Comparison of ENCODE assay signal across 17 cellular contexts in genomic region chr4:97819314-97819713, GRCh38.
DNase-seq lines count a peak whose midpoint lies in the region; ATAC-seq and TF ChIP-seq lines count a peak whose summit lies in the region.
"Had no signal": no experiment of that assay in that cellular context is flagged by ENCODE, and none has a peak within 500 bp of the region (broad histone marks: within the 10 kb centered on the region; RNA-seq: fewer than 3 reads in every experiment).

No MANE protein-coding gene starts in this region.

- TF ChIP-seq CTCF in mammary epithelial cell (conservative IDR thresholded peaks at IDR 0.05 in 1 of 2, IDR thresholded peaks at IDR 0.05 in 1 of 2; ENCODE audit: extremely low read depth in 1 of 2, insufficient read depth in 1 of 2, low read depth in 1 of 2, low read length in 2 of 2) (no peak), MCF 10A (IDR thresholded peaks at IDR 0.05; ENCODE audit: unreplicated experiment) (no peak), RWPE2 (IDR thresholded peaks at IDR 0.05; ENCODE audit: poor library complexity, severe bottlenecking) (no peak), foreskin keratinocyte (conservative IDR thresholded peaks at IDR 0.05) (no peak)

- H3K36me3 ChIP-seq in mammary epithelial cell (ENCODE audit: insufficient read depth, low read length) (no peaks in the 10 kb centered on the region), RWPE2 (ENCODE audit: low read depth) (no peaks in the 10 kb centered on the region), HAP-1 (replicated peaks) (no peaks in the 10 kb centered on the region)

- in situ Hi-C loops in mammary epithelial cell (cut with MboI; ENCODE audit: low sequenced_read_pairs in 2 of 2) (no loop called here), HAP-1 (cut with MboI; ENCODE audit: low sequenced_read_pairs) (no loop called here)

- POLR2A ChIA-PET in MCF 10A (lab: Yijun Ruan, JAX): no interaction called here

- ATAC-seq in RWPE2 (ENCODE audit: low read depth): peak; percentile 88
- peak; percentile 86 for ATAC-seq in foreskin keratinocyte
- no peak for ATAC-seq in HG03139 (IDR thresholded peaks at IDR 0.05; ENCODE audit: unreplicated experiment)
- ATAC-seq: A549, HCT116 had no signal

- H3K9me3 ChIP-seq in mammary epithelial cell (replicated peaks; ENCODE audit: insufficient read depth, low read length) (no peaks in the 10 kb centered on the region), RWPE2 (ENCODE audit: severe bottlenecking) (no peaks in the 10 kb centered on the region), HAP-1 (no peaks in the 10 kb centered on the region)
- H3K9me3 ChIP-seq: A549, Caco-2 had no signal

- no peak overlapping the region for H3K27ac ChIP-seq in mammary epithelial cell (ENCODE audit: insufficient read depth, low read depth, low read length)
- H3K27ac ChIP-seq in RWPE2 (ENCODE audit: poor library complexity, severe bottlenecking): no peak overlapping the region
- H3K27ac ChIP-seq in foreskin keratinocyte: no peak overlapping the region
- H3K27ac ChIP-seq: 22Rv1, A549, C4-2B, GM23248 had no signal

- DNase-seq in mammary epithelial cell: peak; percentile 1
- no peak for DNase-seq in MCF 10A (ENCODE audit: unreplicated experiment)
- DNase-seq in RWPE2 (ENCODE audit: low spot score): no peak
- peak; percentile 3 to 28 for DNase-seq in foreskin keratinocyte
- no peak for DNase-seq in HAP-1 (ENCODE audit: low spot score in 2 of 2)
- no peak for DNase-seq in SHP77 (lab: John Stamatoyannopoulos, UW)
- DNase-seq: AML-193; Caco-2; CD4-positive, alpha-beta T cell; GDM1; GM23248; HFFc6 had no signal

- 14% methylated on average over 1 of the region's 1 CpG for WGBS in mammary epithelial cell (ENCODE audit: low coverage, missing lambda C conversion rate)

- CTCF ChIA-PET in mammary epithelial cell (lab: Charles Lee; ENCODE audit: low non-redundant PET) (no interaction called here), MCF 10A (lab: Yijun Ruan, JAX) (no interaction called here)

- H3K27me3 ChIP-seq in mammary epithelial cell (ENCODE audit: insufficient read depth, low read length) (no peaks in the 10 kb centered on the region), RWPE2 (ENCODE audit: insufficient read depth, poor library complexity, severe bottlenecking) (no peaks in the 10 kb centered on the region), foreskin keratinocyte (no peaks in the 10 kb centered on the region), HAP-1 (ENCODE audit: low read depth) (no peaks in the 10 kb centered on the region)

- no peak overlapping the region for H3K27ac Mint-ChIP-seq in MCF 10A (ENCODE audit: low read depth, unreplicated experiment)
- H3K27ac Mint-ChIP-seq: CD4-positive, alpha-beta T cell; HFFc6 had no signal

- H3K27me3 Mint-ChIP-seq in MCF 10A (ENCODE audit: insufficient read depth, unreplicated experiment): no peaks in the 10 kb centered on the region
- H3K27me3 Mint-ChIP-seq: CD4-positive, alpha-beta T cell had no signal

- H3K4me3 ChIP-seq in mammary epithelial cell (replicated peaks in 1 of 3; ENCODE audit: insufficient read depth in 1 of 3, low read depth in 2 of 3, low read length in 3 of 3): no peak overlapping the region
- H3K4me3 ChIP-seq in RWPE2 (ENCODE audit: severe bottlenecking): no peak overlapping the region
- H3K4me3 ChIP-seq in HAP-1: no peak overlapping the region
- H3K4me3 ChIP-seq: A549, GM23248 had no signal

- BruUV-seq in mammary epithelial cell (replicated peaks; lab: Mats Ljungman, UMichigan) (no TSS peak), MCF 10A (replicated peaks; lab: Mats Ljungman, UMichigan) (no TSS peak)

- intact Hi-C loops in mammary epithelial cell (cut with micrococcal nuclease): no loop called here
- intact Hi-C loops in MCF 10A (cut with micrococcal nuclease): no loop called here

- H3K4me1 ChIP-seq in mammary epithelial cell (ENCODE audit: insufficient read depth, low read length): no peaks in the 10 kb centered on the region
- peaks cover 4% of the 10 kb centered on the region for H3K4me1 ChIP-seq in RWPE2 (ENCODE audit: insufficient read depth, poor library complexity, severe bottlenecking)
- no peaks in the 10 kb centered on the region for H3K4me1 ChIP-seq in foreskin keratinocyte
- H3K4me1 ChIP-seq in HAP-1: no peaks in the 10 kb centered on the region
- H3K4me1 ChIP-seq: A549, Caco-2 had no signal

- H3K36me3 Mint-ChIP-seq in MCF 10A (ENCODE audit: insufficient read depth, unreplicated experiment): no peaks in the 10 kb centered on the region

- no peak overlapping the region for H2AFZ ChIP-seq in mammary epithelial cell (ENCODE audit: low read depth, low read length)
- H2AFZ ChIP-seq: GM23248 had no signal

- H4K20me1 ChIP-seq in mammary epithelial cell (ENCODE audit: insufficient read depth, low read length): no peaks in the 10 kb centered on the region

- dilution Hi-C loops in mammary epithelial cell (cut with HindIII; ENCODE audit: low sequenced_read_pairs): no loop called here

- peaks cover 7% of the 10 kb centered on the region for H3K9me3 Mint-ChIP-seq in MCF 10A (ENCODE audit: unreplicated experiment)
- H3K9me3 Mint-ChIP-seq: CD4-positive, alpha-beta T cell had no signal

- no peaks in the 10 kb centered on the region for H3K4me1 Mint-ChIP-seq in MCF 10A (ENCODE audit: insufficient read depth, unreplicated experiment)

- no peak overlapping the region for H3K4me2 ChIP-seq in mammary epithelial cell (ENCODE audit: insufficient read depth, low read depth, low read length)
- H3K4me2 ChIP-seq: A549 had no signal

- no peaks in the 10 kb centered on the region for H3K79me2 ChIP-seq in mammary epithelial cell (ENCODE audit: insufficient read depth, low read length)

- no peak overlapping the region for H3K9ac ChIP-seq in mammary epithelial cell (ENCODE audit: insufficient read depth, low read length)
- H3K9ac ChIP-seq: GM23248 had no signal

- H3K4me3 Mint-ChIP-seq in MCF 10A (ENCODE audit: unreplicated experiment): no peak overlapping the region
- H3K4me3 Mint-ChIP-seq: CD4-positive, alpha-beta T cell; HFFc6 had no signal

Comparison
In these comparisons a context has a peak if more than half of its experiments do, and no peak if none do; other contexts are left out.
1. DNase-seq: peak in mammary epithelial cell (single experiment) and foreskin keratinocyte (2 of 2); none in MCF 10A (single experiment), RWPE2 (single experiment), HAP-1 (0 of 2) and SHP77 (0 of 2).